In genomic region chr3:149089395-149089794, GRCh38 we compare ENCODE assay signal across 1 cellular context.
TF ChIP-seq lines count a peak whose summit lies in the region.

No MANE protein-coding gene starts in this region.

TF ChIP-seq in K562, 482 proteins besides CTCF, POLR2A, EP300 and RAD21:
- peak; percentile 38 for TF ChIP-seq PKNOX1 (IDR thresholded peaks at IDR 0.05)
- peak; percentile 30 for TF ChIP-seq MEIS2 (IDR thresholded peaks at IDR 0.05; ENCODE audit: partially characterized antibody)
- TF ChIP-seq PBX2 (CRISPR knock-in tag; IDR thresholded peaks at IDR 0.05; ENCODE audit: low read depth): no peak
- peak; percentile 46; the same call in 1 of the 2 replicates for TF ChIP-seq PBX2 (tag; conservative IDR thresholded peaks at IDR 0.05; ENCODE audit: low read depth)
- TF ChIP-seq ZNF778 (CRISPR knock-in tag; IDR thresholded peaks at IDR 0.05): no peak
